28 cellular contexts compared by ENCODE assay signal in genomic region chr6:142816024-142816423, GRCh38.
DNase-seq lines count a peak whose midpoint lies in the region; ATAC-seq and TF ChIP-seq lines count a peak whose summit lies in the region.
"Had no signal": no experiment of that assay in that cellular context is flagged by ENCODE, and none has a peak within 500 bp of the region (broad histone marks: within the 10 kb centered on the region; RNA-seq: fewer than 3 reads in every experiment).

No MANE protein-coding gene starts in this region.

- CTCF ChIA-PET in CD8-positive, alpha-beta memory T cell (lab: Charles Lee): no interaction called here

- H3K27ac Mint-ChIP-seq in CD8-positive, alpha-beta memory T cell: peak overlapping the region in 6 of 8 donors; percentile 2 to 64 (median 26)
- H3K27ac Mint-ChIP-seq in activated naive CD8-positive, alpha-beta T cell treated with anti-CD3 and anti-CD28 coated beads, Interleukin-2, amount 50 U/mL, for 24 hours: peak overlapping the region; percentile 72
- H3K27ac Mint-ChIP-seq in GM23338: no peak overlapping the region
- H3K27ac Mint-ChIP-seq: CD14-positive monocyte had no signal

- H3K4ac ChIP-seq in trophoblast cell (ENCODE audit: low read depth, low read length): no peak overlapping the region

- no peak overlapping the region for H3K4me3 ChIP-seq in CD8-positive, alpha-beta memory T cell (ENCODE audit: low read length)
- H3K4me3 ChIP-seq in fibroblast of the aortic adventitia (ENCODE audit: low read depth, low read length) (no peak overlapping the region), trophoblast cell (ENCODE audit: low read depth, low read length) (no peak overlapping the region), GM23338 (no peak overlapping the region)
- H3K4me3 ChIP-seq: adrenal gland, colonic mucosa, psoas muscle, thoracic aorta, uterus had no signal

- DNase-seq in AG20443 (ENCODE audit: low spot score): peak; percentile 32
- DNase-seq in CD8-positive, alpha-beta memory T cell: no peak
- no peak for DNase-seq in activated naive CD8-positive, alpha-beta T cell treated with anti-CD3 and anti-CD28 coated beads, Interleukin-2, amount 50 U/mL, for 24 hours
- peak; percentile 70 for DNase-seq in fibroblast of the aortic adventitia (ENCODE audit: low read depth)
- DNase-seq in trophoblast cell: no peak
- DNase-seq in activated T-cell treated with anti-CD3 and anti-CD28 coated beads for 4 hours: no peak
- no peak for DNase-seq in AG08396 (ENCODE audit: low spot score)
- DNase-seq in GM23338 (ENCODE audit: low spot score): no peak
- DNase-seq: activated B cell treated with CpG ODN at 0.5 μM for 24 hours; activated CD4-positive, alpha-beta T cell treated with anti-CD3 and anti-CD28 coated beads, Interleukin-2, amount 50 U/mL, for 4 hours; activated CD8-positive, alpha-beta memory T cell treated with anti-CD3 and anti-CD28 coated beads, Interleukin-2, amount 50 U/mL, for 4 hours; activated effector memory CD4-positive, alpha-beta T cell treated with Interleukin-2 at 50 U/mL for 16 hours; adrenal gland; colonic mucosa; DMS 273 treated with DMSO at 0.1 percent for 48 hours; effector memory CD4-positive, alpha-beta T cell; H7; NCI-H1105; NCI-H226; NCI-H748 treated with DMSO at 0.1 percent for 48 hours; nucleus accumbens; psoas muscle; stimulated activated CD4-positive, alpha-beta T cell treated with anti-CD3 and anti-CD28 coated beads, Interleukin-15, amount 100 ng/mL, for 24 hours; stimulated activated naive CD4-positive, alpha-beta T cell; SW 1271; uterus had no signal

- H3K36me3 Mint-ChIP-seq in CD8-positive, alpha-beta memory T cell: peaks cover 0 to 21% (median 11%) of the 10 kb centered on the region in 3 donors
- H3K36me3 Mint-ChIP-seq in activated naive CD8-positive, alpha-beta T cell treated with anti-CD3 and anti-CD28 coated beads, Interleukin-2, amount 50 U/mL, for 24 hours (ENCODE audit: low read depth): peaks cover 35% of the 10 kb centered on the region
- no peaks in the 10 kb centered on the region for H3K36me3 Mint-ChIP-seq in GM23338 (ENCODE audit: low read depth)
- H3K36me3 Mint-ChIP-seq: CD14-positive monocyte had no signal

- H3K79me2 ChIP-seq in trophoblast cell (ENCODE audit: control insufficient read depth, insufficient read depth, low read length, poor library complexity) (no peaks in the 10 kb centered on the region), GM23338 (replicated peaks; ENCODE audit: insufficient read depth) (no peaks in the 10 kb centered on the region)

- H3K4me2 ChIP-seq in trophoblast cell (ENCODE audit: low read length): no peak overlapping the region
- no peak overlapping the region for H3K4me2 ChIP-seq in GM23338

- no peak overlapping the region for H3K27ac ChIP-seq in CD8-positive, alpha-beta memory T cell (ENCODE audit: low read depth, low read length)
- H3K27ac ChIP-seq in trophoblast cell (ENCODE audit: low read depth, low read length): no peak overlapping the region
- H3K27ac ChIP-seq in GM23338 (ENCODE audit: low read depth): no peak overlapping the region
- H3K27ac ChIP-seq: adrenal gland, colonic mucosa, psoas muscle, uterus had no signal

- H2AK5ac ChIP-seq in trophoblast cell (ENCODE audit: low read length): no peak overlapping the region

- no peaks in the 10 kb centered on the region for H4K20me1 ChIP-seq in GM23338 (replicated peaks; ENCODE audit: insufficient read depth)

- no peak overlapping the region for H3K18ac ChIP-seq in trophoblast cell (ENCODE audit: low read length)

- no peak overlapping the region for H2BK120ac ChIP-seq in trophoblast cell (ENCODE audit: insufficient read depth, low read length, poor library complexity)

- H3K9ac ChIP-seq in trophoblast cell (ENCODE audit: low read length): no peak overlapping the region

- no peak overlapping the region for H2BK12ac ChIP-seq in trophoblast cell (ENCODE audit: low read length)

- H3K27me3 ChIP-seq in CD8-positive, alpha-beta memory T cell (ENCODE audit: insufficient read depth, low read length, poor library complexity, severe bottlenecking): no peaks in the 10 kb centered on the region
- no peaks in the 10 kb centered on the region for H3K27me3 ChIP-seq in trophoblast cell (ENCODE audit: insufficient read depth, low read length)
- no peaks in the 10 kb centered on the region for H3K27me3 ChIP-seq in GM23338 (ENCODE audit: insufficient read depth)
- H3K27me3 ChIP-seq: adrenal gland, colonic mucosa, uterus had no signal

- H2AFZ ChIP-seq in trophoblast cell (ENCODE audit: insufficient read depth, low read length, poor library complexity) (no peak overlapping the region), GM23338 (no peak overlapping the region)

- peaks cover 0 to 4% of the 10 kb centered on the region in 2 donors for H3K27me3 Mint-ChIP-seq in CD8-positive, alpha-beta memory T cell
- H3K27me3 Mint-ChIP-seq in activated naive CD8-positive, alpha-beta T cell treated with anti-CD3 and anti-CD28 coated beads, Interleukin-2, amount 50 U/mL, for 24 hours: no peaks in the 10 kb centered on the region
- no peaks in the 10 kb centered on the region for H3K27me3 Mint-ChIP-seq in GM23338 (ENCODE audit: insufficient read depth, low read depth, poor library complexity)
- H3K27me3 Mint-ChIP-seq: activated B cell treated with CpG ODN at 0.5 μM for 24 hours had no signal

- no peaks in the 10 kb centered on the region for H3K9me2 ChIP-seq in GM23338 (ENCODE audit: insufficient read depth)

- H3K4me1 ChIP-seq in CD8-positive, alpha-beta memory T cell (ENCODE audit: insufficient read depth, low read length): peaks cover 55% of the 10 kb centered on the region
- H3K4me1 ChIP-seq in trophoblast cell (ENCODE audit: control insufficient read depth in 1 of 2, insufficient read depth in 2 of 2, low read length in 2 of 2) (no peaks in the 10 kb centered on the region), GM23338 (ENCODE audit: insufficient read depth) (peaks cover 12% of the 10 kb centered on the region)
- H3K4me1 ChIP-seq: colonic mucosa, uterus had no signal

- H3K79me1 ChIP-seq in trophoblast cell (ENCODE audit: low read length): no peaks in the 10 kb centered on the region

- no peak for ATAC-seq in activated naive CD8-positive, alpha-beta T cell treated with anti-CD3 and anti-CD28 coated beads, Interleukin-2, amount 50 U/mL, for 24 hours
- no peak for ATAC-seq in GM23338
- ATAC-seq: psoas muscle had no signal

- no peak overlapping the region for H2BK5ac ChIP-seq in trophoblast cell (ENCODE audit: low read depth, low read length, poor library complexity)

- H3K14ac ChIP-seq in trophoblast cell (ENCODE audit: low read length): no peak overlapping the region

- no peak overlapping the region for H3K23ac ChIP-seq in trophoblast cell (ENCODE audit: low read length)

- TF ChIP-seq CTCF in fibroblast of the aortic adventitia (IDR thresholded peaks at IDR 0.05; ENCODE audit: insufficient read depth, low read length): no peak
- no peak for TF ChIP-seq CTCF in GM23338 (conservative IDR thresholded peaks at IDR 0.05; ENCODE audit: low read depth in 2 of 2)

- WGBS in trophoblast cell (ENCODE audit: extremely low coverage, insufficient coverage, insufficient read length): no CpG with 5 or more reads among the region's 2 CpGs

- no peaks in the 10 kb centered on the region for H3K9me3 ChIP-seq in CD8-positive, alpha-beta memory T cell (ENCODE audit: low read length)
- H3K9me3 ChIP-seq in trophoblast cell (ENCODE audit: insufficient read depth, low read depth, low read length): no peaks in the 10 kb centered on the region
- H3K9me3 ChIP-seq: adrenal gland, colonic mucosa, psoas muscle, thoracic aorta, uterus had no signal

- POLR2A ChIA-PET in CD8-positive, alpha-beta memory T cell (lab: Charles Lee): no interaction called here

- no peak overlapping the region for H4K8ac ChIP-seq in trophoblast cell (ENCODE audit: low read depth, low read length)

- H3K36me3 ChIP-seq in CD8-positive, alpha-beta memory T cell (ENCODE audit: insufficient read depth, low read length): no peaks in the 10 kb centered on the region
- H3K36me3 ChIP-seq in trophoblast cell (ENCODE audit: control insufficient read depth in 1 of 2, insufficient read depth in 2 of 2, low read length in 2 of 2) (no peaks in the 10 kb centered on the region), GM23338 (ENCODE audit: insufficient read depth) (no peaks in the 10 kb centered on the region)
- H3K36me3 ChIP-seq: adrenal gland, colonic mucosa, thoracic aorta, uterus had no signal

- H4K91ac ChIP-seq in trophoblast cell (ENCODE audit: low read depth, low read length): no peak overlapping the region

- no peaks in the 10 kb centered on the region for H3F3A ChIP-seq in GM23338 (replicated peaks; ENCODE audit: low read depth)

- no peak overlapping the region for H4K12ac ChIP-seq in trophoblast cell (ENCODE audit: low read depth, low read length)

- no peaks in the 10 kb centered on the region for H3K9me3 Mint-ChIP-seq in CD8-positive, alpha-beta memory T cell
- H3K9me3 Mint-ChIP-seq in activated naive CD8-positive, alpha-beta T cell treated with anti-CD3 and anti-CD28 coated beads, Interleukin-2, amount 50 U/mL, for 24 hours: peaks cover 8% of the 10 kb centered on the region
- no peaks in the 10 kb centered on the region for H3K9me3 Mint-ChIP-seq in GM23338
- H3K9me3 Mint-ChIP-seq: activated B cell treated with CpG ODN at 0.5 μM for 24 hours had no signal

- peak overlapping the region in 1 of 7 donors; percentile 4 for H3K4me3 Mint-ChIP-seq in CD8-positive, alpha-beta memory T cell
- H3K4me3 Mint-ChIP-seq in activated naive CD8-positive, alpha-beta T cell treated with anti-CD3 and anti-CD28 coated beads, Interleukin-2, amount 50 U/mL, for 24 hours: no peak overlapping the region
- H3K4me3 Mint-ChIP-seq in GM23338: no peak overlapping the region
- H3K4me3 Mint-ChIP-seq: activated B cell treated with CpG ODN at 0.5 μM for 24 hours, CD14-positive monocyte had no signal

- peaks cover 78 to 90% (median 88%) of the 10 kb centered on the region in 3 donors for H3K4me1 Mint-ChIP-seq in CD8-positive, alpha-beta memory T cell
- peaks cover 90% of the 10 kb centered on the region for H3K4me1 Mint-ChIP-seq in activated naive CD8-positive, alpha-beta T cell treated with anti-CD3 and anti-CD28 coated beads, Interleukin-2, amount 50 U/mL, for 24 hours
- H3K4me1 Mint-ChIP-seq in GM23338: peaks cover 27% of the 10 kb centered on the region

TF ChIP-seq in GM23338, 12 proteins besides CTCF, POLR2A, EP300 and RAD21 (continues in another document):
- TF ChIP-seq ETS1 (IDR thresholded peaks at IDR 0.05) (no peak), NANOG (IDR thresholded peaks at IDR 0.05; ENCODE audit: borderline replicate concordance) (no peak)

Comparison
In these comparisons a context has a peak if more than half of its experiments do, and no peak if none do; other contexts are left out.
1. DNase-seq: peak in AG20443 (single experiment) and fibroblast of the aortic adventitia (single experiment); none in CD8-positive, alpha-beta memory T cell (0 of 5), activated naive CD8-positive, alpha-beta T cell treated with anti-CD3 and anti-CD28 coated beads, Interleukin-2, amount 50 U/mL, for 24 hours (single experiment), trophoblast cell (0 of 2), activated T-cell treated with anti-CD3 and anti-CD28 coated beads for 4 hours (single experiment), AG08396 (single experiment) and GM23338 (single experiment).